ENCODE assay signal across 30 cellular contexts in genomic region chr18:42736074-42736473, GRCh38.
"Had no signal": no experiment of that assay in that cellular context is flagged by ENCODE, and none has a peak within 500 bp of the region (broad histone marks: within the 10 kb centered on the region; RNA-seq: fewer than 3 reads in every experiment).

No MANE protein-coding gene starts in this region.

- H3K36me3 ChIP-seq: adrenal gland, gastrocnemius medialis, right atrium auricular region had no signal

- H3K9me3 Mint-ChIP-seq: mesothelial cell of epicardium; stimulated activated memory B cell treated with anti-CD40 and anti-IgM and Interleukin-4, amounts not matched to agents 10 μg/mL and 1 μg/mL and 100 μg/mL, for 72 hours; type B pancreatic cell had no signal

- H3K27ac Mint-ChIP-seq: activated naive CD8-positive, alpha-beta T cell treated with anti-CD3 and anti-CD28 coated beads for 36 hours; brain; effector memory CD8-positive, alpha-beta T cell; mesothelial cell of epicardium; naive B cell; stimulated activated memory B cell treated with anti-CD40 and anti-IgM and Interleukin-4, amounts not matched to agents 10 μg/mL and 1 μg/mL and 100 μg/mL, for 72 hours; stimulated activated naive CD8-positive, alpha-beta T cell treated with anti-CD3 and anti-CD28 coated beads, Interleukin-15, amount 100 ng/mL, for 72 hours; type B pancreatic cell had no signal

- H3K9me3 ChIP-seq: adrenal gland, gastrocnemius medialis, psoas muscle, right atrium auricular region had no signal

- H3K4me1 Mint-ChIP-seq: activated naive CD8-positive, alpha-beta T cell treated with anti-CD3 and anti-CD28 coated beads for 36 hours; brain; mesothelial cell of epicardium; naive B cell; stimulated activated memory B cell treated with anti-CD40 and anti-IgM and Interleukin-4, amounts not matched to agents 10 μg/mL and 1 μg/mL and 100 μg/mL, for 72 hours; stimulated activated naive CD8-positive, alpha-beta T cell treated with anti-CD3 and anti-CD28 coated beads, Interleukin-15, amount 100 ng/mL, for 72 hours had no signal

- DNase-seq: activated CD4-positive, alpha-beta T cell treated with anti-CD3 and anti-CD28 coated beads for 48 hours; activated CD4-positive, alpha-beta T cell treated with anti-CD3 and anti-CD28 coated beads, Interleukin-2, amount 50 U/mL, for 48 hours; activated CD8-positive, alpha-beta memory T cell treated with anti-CD3 and anti-CD28 coated beads for 24 hours; activated effector memory CD4-positive, alpha-beta T cell treated with Interleukin-2 at 50 U/mL for 16 hours; activated naive CD4-positive, alpha-beta T cell treated with Interleukin-2 at 50 U/mL for 16 hours; activated naive CD8-positive, alpha-beta T cell treated with anti-CD3 and anti-CD28 coated beads for 36 hours; adrenal gland; aorta; cortex of kidney; effector memory CD8-positive, alpha-beta T cell; erythroblast; gastrocnemius medialis; glutamatergic neuron; mammary epithelial cell; naive B cell; psoas muscle; stimulated activated CD4-positive, alpha-beta T cell treated with anti-CD3 and anti-CD28 coated beads, Interleukin-1b, Interleukin-23, amount 100 ng/mL, for 48 hours; stimulated activated CD4-positive, alpha-beta T cell treated with anti-CD3 and anti-CD28 coated beads, Interleukin-4, amount 100 ng/mL, for 4 hours; stimulated activated CD8-positive, alpha-beta memory T cell treated with anti-CD3 and anti-CD28 coated beads, Interleukin-4, amount 100 ng/mL, for 48 hours; stimulated activated naive CD8-positive, alpha-beta T cell treated with anti-CD3 and anti-CD28 coated beads, Interleukin-15, amount 100 ng/mL, for 72 hours; substantia nigra had no signal

- H3K27me3 Mint-ChIP-seq: activated naive CD8-positive, alpha-beta T cell treated with anti-CD3 and anti-CD28 coated beads for 36 hours; effector memory CD8-positive, alpha-beta T cell; naive B cell; stimulated activated memory B cell treated with anti-CD40 and anti-IgM and Interleukin-4, amounts not matched to agents 10 μg/mL and 1 μg/mL and 100 μg/mL, for 72 hours; stimulated activated naive CD8-positive, alpha-beta T cell treated with anti-CD3 and anti-CD28 coated beads, Interleukin-15, amount 100 ng/mL, for 72 hours; type B pancreatic cell had no signal

- H3K4me1 ChIP-seq: adrenal gland, gastrocnemius medialis, parathyroid adenoma, psoas muscle, right atrium auricular region had no signal

- H3K27ac ChIP-seq: adrenal gland, gastrocnemius medialis, parathyroid adenoma, psoas muscle, right atrium auricular region, VCaP had no signal

- ATAC-seq: activated CD4-positive, CD25-positive, alpha-beta regulatory T cell treated with anti-CD3 and anti-CD28 coated beads, Interleukin-2, amount 50 U/mL, for 24 hours; effector memory CD8-positive, alpha-beta T cell; gastrocnemius medialis; psoas muscle; stimulated activated memory B cell treated with anti-CD40 and anti-IgM and Interleukin-4, amounts not matched to agents 10 μg/mL and 1 μg/mL and 100 μg/mL, for 72 hours; stimulated activated naive CD8-positive, alpha-beta T cell treated with anti-CD3 and anti-CD28 coated beads, Interleukin-15, amount 100 ng/mL, for 72 hours had no signal

- H3K27me3 ChIP-seq: adrenal gland, gastrocnemius medialis, right atrium auricular region had no signal

- H3K4me3 Mint-ChIP-seq: activated naive CD8-positive, alpha-beta T cell treated with anti-CD3 and anti-CD28 coated beads for 36 hours; brain; effector memory CD8-positive, alpha-beta T cell; mesothelial cell of epicardium; naive B cell; stimulated activated memory B cell treated with anti-CD40 and anti-IgM and Interleukin-4, amounts not matched to agents 10 μg/mL and 1 μg/mL and 100 μg/mL, for 72 hours; stimulated activated naive CD8-positive, alpha-beta T cell treated with anti-CD3 and anti-CD28 coated beads, Interleukin-15, amount 100 ng/mL, for 72 hours; type B pancreatic cell had no signal

- H3K4me3 ChIP-seq: adrenal gland, gastrocnemius medialis, psoas muscle, right atrium auricular region, smooth muscle cell had no signal

- H3K36me3 Mint-ChIP-seq: activated naive CD8-positive, alpha-beta T cell treated with anti-CD3 and anti-CD28 coated beads for 36 hours; brain; mesothelial cell of epicardium; naive B cell; stimulated activated memory B cell treated with anti-CD40 and anti-IgM and Interleukin-4, amounts not matched to agents 10 μg/mL and 1 μg/mL and 100 μg/mL, for 72 hours; type B pancreatic cell had no signal
